Comparison of ENCODE assay signal across 21 cellular contexts in the genomic region with DNA sequence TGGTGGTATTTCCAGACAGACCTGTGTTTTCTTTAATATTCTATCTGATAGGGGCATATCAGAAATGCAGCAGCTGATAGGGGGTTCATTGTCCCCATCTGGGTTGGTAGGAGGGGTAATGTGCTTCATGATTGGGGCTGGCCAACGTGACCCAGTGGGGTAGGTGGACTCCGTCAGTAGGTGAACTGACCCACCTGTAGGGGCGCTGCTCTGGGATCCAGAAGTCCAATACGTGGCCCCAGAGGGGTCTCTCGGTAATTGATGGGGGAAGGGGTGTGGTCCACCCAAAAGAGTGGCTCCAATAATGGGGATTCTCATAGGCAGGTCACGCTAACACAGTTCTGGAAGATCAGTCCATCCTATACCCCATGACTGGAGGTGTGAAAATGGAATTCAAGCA.
A peak's percentile ranks its signal among the peaks of the same experiment; 100 is the strongest.
DNase-seq lines count a peak whose midpoint lies in the region; ATAC-seq and TF ChIP-seq lines count a peak whose summit lies in the region.
"Had no signal": no experiment of that assay in that cellular context is flagged by ENCODE, and none has a peak within 500 bp of the region (broad histone marks: within the 10 kb centered on the region; RNA-seq: fewer than 3 reads in every experiment).

No MANE protein-coding gene starts in this region.

- POLR2A ChIA-PET in Panc1 (lab: Charles Lee) = no interaction called here

- TF ChIP-seq CTCF in DOHH2 (IDR thresholded peaks at IDR 0.05; ENCODE audit: low read depth, low read length, poor library complexity, severe bottlenecking) = peak; percentile 10
- peak; percentile 45; the same call in 2 of the 3 replicates for TF ChIP-seq CTCF in H9 (conservative IDR thresholded peaks at IDR 0.05)
- peak; percentile 30; the same call in 1 of the 2 replicates for TF ChIP-seq CTCF in Panc1 (IDR thresholded peaks at IDR 0.05)

- H3K27me3 ChIP-seq in DOHH2 (ENCODE audit: control insufficient read depth, low read length) (no peaks in the 10 kb centered on the region), H9 (ENCODE audit: insufficient read depth, low read length) (no peaks in the 10 kb centered on the region), Panc1 (ENCODE audit: control insufficient read depth, insufficient read depth, low read length) (0 out of 2 replicates have a peak, but pooled peaks cover 2% of the 10 kb centered on the region)

- in situ Hi-C loops in Panc1 (cut with HindIII; ENCODE audit: low pct_unique_long_range_greater_than_20kb, low sequenced_read_pairs) = no loop called here

- no peak overlapping the region for H2BK12ac ChIP-seq in H9 (ENCODE audit: insufficient read length, low read depth, low read length)

- H3K23me2 ChIP-seq in H9 (ENCODE audit: insufficient read length, low read depth, low read length, poor library complexity, severe bottlenecking) = no peaks in the 10 kb centered on the region

- no peak overlapping the region for H3K4ac ChIP-seq in H9 (ENCODE audit: low read depth, low read length)

- no peak overlapping the region for H3K23ac ChIP-seq in H9 (ENCODE audit: insufficient read length, low read depth, low read length)

- no peaks in the 10 kb centered on the region for H4K20me1 ChIP-seq in DOHH2 (ENCODE audit: control insufficient read depth, insufficient read depth, low read depth, low read length)
- no peaks in the 10 kb centered on the region for H4K20me1 ChIP-seq in H9 (ENCODE audit: control insufficient read depth, insufficient read depth, insufficient read length)

- H3T11ph ChIP-seq in H9 (ENCODE audit: low read length) = no peak overlapping the region

- H2BK20ac ChIP-seq in H9 (ENCODE audit: low read depth, low read length, poor library complexity, severe bottlenecking) = no peak overlapping the region

- no peak overlapping the region for H4K5ac ChIP-seq in H9 (ENCODE audit: insufficient read length, low read depth, low read length)

- no peaks in the 10 kb centered on the region for H3K79me1 ChIP-seq in H9 (ENCODE audit: insufficient read depth, low read depth, low read length, poor library complexity, severe bottlenecking)

- H2BK120ac ChIP-seq in H9 (ENCODE audit: low read depth, low read length, poor library complexity, severe bottlenecking) = no peak overlapping the region

- H2AFZ ChIP-seq in H9 (ENCODE audit: low read length) = no peak overlapping the region

- H3K4me1 ChIP-seq in DOHH2 (ENCODE audit: control insufficient read depth, low read length) (no peaks in the 10 kb centered on the region), H9 (ENCODE audit: insufficient read depth, low read length) (no peaks in the 10 kb centered on the region), Panc1 (ENCODE audit: control insufficient read depth, insufficient read depth, low read length) (no peaks in the 10 kb centered on the region)

- no peak overlapping the region for H4K8ac ChIP-seq in H9 (replicated peaks; ENCODE audit: insufficient read length, low read depth, low read length)

- no peak overlapping the region for H4K91ac ChIP-seq in H9 (ENCODE audit: insufficient read length, low read depth, low read length)

- H3K27me3 Mint-ChIP-seq in H9 (ENCODE audit: low read depth) = peaks cover 2% of the 10 kb centered on the region; the same call in 1 of the 2 replicates

- H3K4me3 Mint-ChIP-seq in H9 = no peak overlapping the region

- H3K27ac Mint-ChIP-seq in H9 = no peak overlapping the region

- H3K4me3 ChIP-seq in DOHH2 (ENCODE audit: low read length) (no peak overlapping the region), Panc1 (ENCODE audit: low read depth in 2 of 2, low read length in 2 of 2) (no peak overlapping the region)

- H3K9me3 ChIP-seq in DOHH2 (ENCODE audit: control insufficient read depth, insufficient read depth, low read length) (no peaks in the 10 kb centered on the region), H9 (ENCODE audit: control insufficient read depth, low read depth, low read length) (no peaks in the 10 kb centered on the region), Panc1 (ENCODE audit: control insufficient read depth, insufficient read depth, low read depth, low read length) (no peaks in the 10 kb centered on the region)
- H3K9me3 ChIP-seq: SK-N-SH had no signal

- CTCF ChIA-PET in Panc1 (lab: Charles Lee) = no interaction called here

- no peak for DNase-seq in H9
- no peak for DNase-seq in Panc1 (ENCODE audit: low read depth, low spot score)
- DNase-seq in iPS-NIHi7 (ENCODE audit: extremely low spot score) = peak; percentile 23
- DNase-seq in NCI-H524 treated with DMSO at 0.1 percent for 48 hours (lab: John Stamatoyannopoulos, UW) = no peak
- no peak for DNase-seq in UCSD-AML1 (lab: John Stamatoyannopoulos, UW; ENCODE audit: unreplicated experiment)
- DNase-seq in NCI-H128 (lab: John Stamatoyannopoulos, UW; ENCODE audit: unreplicated experiment) = no peak
- DNase-seq: C1 segment of cervical spinal cord; GOT3; IMR-90; Karpas-422; NCI-H1048; NCI-H146; NCI-H2029 treated with DMSO at 0.1 percent for 48 hours; NCI-H2171; NCI-H526 treated with DMSO at 0.1 percent for 48 hours; NK-92 treated with Interleukin-12 subunit alpha and Interleukin-12 subunit beta, amount 100 ng/mL, for 24 hours; RPMI8226; SHP77 treated with DMSO at 0.1 percent for 48 hours; SK-N-SH had no signal

- no peak overlapping the region for H3K9ac ChIP-seq in H9 (ENCODE audit: extremely low read depth, insufficient read length, low read length)
- H3K9ac ChIP-seq: SK-N-SH had no signal

- no peak overlapping the region for H3K14ac ChIP-seq in H9 (ENCODE audit: insufficient read depth, low read length)

- no peaks in the 10 kb centered on the region for H3K36me3 ChIP-seq in DOHH2 (ENCODE audit: control insufficient read depth, low read length)
- H3K36me3 ChIP-seq in Panc1 (ENCODE audit: control insufficient read depth, insufficient read depth, low read length) = no peaks in the 10 kb centered on the region

- H3K79me2 ChIP-seq in DOHH2 (ENCODE audit: control insufficient read depth, low read length) (no peaks in the 10 kb centered on the region), H9 (ENCODE audit: insufficient read depth, low read length) (no peaks in the 10 kb centered on the region)

- H3K56ac ChIP-seq in H9 (ENCODE audit: insufficient read length, low read depth, low read length) = no peak overlapping the region

- no peak overlapping the region for H2BK15ac ChIP-seq in H9 (ENCODE audit: low read depth, low read length)

- H3K27ac ChIP-seq in DOHH2 (ENCODE audit: low read depth, low read length) (no peak overlapping the region), H9 (ENCODE audit: insufficient read length, low read depth, low read length) (no peak overlapping the region), Panc1 (ENCODE audit: low read length) (no peak overlapping the region)
- H3K27ac ChIP-seq: HL-60 had no signal

- no peaks in the 10 kb centered on the region for H3F3A ChIP-seq in DOHH2 (ENCODE audit: control insufficient read depth, insufficient read depth)

- no peak overlapping the region for H2BK5ac ChIP-seq in H9 (ENCODE audit: insufficient read length, low read length)

- H3K4me1 Mint-ChIP-seq in H9 = no peaks in the 10 kb centered on the region

- ATAC-seq in Panc1 = no peak

- H3K18ac ChIP-seq in H9 (ENCODE audit: insufficient read length, low read depth, low read length) = no peak overlapping the region

- intact Hi-C loops in Panc1 (cut with micrococcal nuclease; ENCODE audit: unreplicated experiment) = no loop called here

- peaks cover 0 to under 1% (median under 1%) of the 10 kb centered on the region in 3 experiments; a peak in 1 of 7 replicates for H3K36me3 Mint-ChIP-seq in H9 (ENCODE audit: insufficient read depth in 1 of 3, low read depth in 3 of 3)

- no TSS peak for BruUV-seq in Panc1 (replicated peaks; lab: Mats Ljungman, UMichigan)

- no peaks in the 10 kb centered on the region for H3K9me2 ChIP-seq in DOHH2 (replicated peaks; ENCODE audit: control insufficient read depth, low read length)
- H3K9me2 ChIP-seq: SK-N-SH had no signal

- no peak overlapping the region for H3K4me2 ChIP-seq in DOHH2 (ENCODE audit: low read length)
- H3K4me2 ChIP-seq in H9 (ENCODE audit: insufficient read depth, insufficient read length, low read length) = no peak overlapping the region
- H3K4me2 ChIP-seq: SK-N-SH had no signal

- WGBS in H9 (ENCODE audit: extremely low coverage, insufficient read length, low lambda C conversion rate) = no CpG with 5 or more reads among the region's 6 CpGs

- H2AK5ac ChIP-seq in H9 (ENCODE audit: insufficient read length, low read length) = no peak overlapping the region

- no peaks in the 10 kb centered on the region for H3K9me3 Mint-ChIP-seq in H9
